Comparison of ENCODE assay signal across 6 cellular contexts in the genomic region with DNA sequence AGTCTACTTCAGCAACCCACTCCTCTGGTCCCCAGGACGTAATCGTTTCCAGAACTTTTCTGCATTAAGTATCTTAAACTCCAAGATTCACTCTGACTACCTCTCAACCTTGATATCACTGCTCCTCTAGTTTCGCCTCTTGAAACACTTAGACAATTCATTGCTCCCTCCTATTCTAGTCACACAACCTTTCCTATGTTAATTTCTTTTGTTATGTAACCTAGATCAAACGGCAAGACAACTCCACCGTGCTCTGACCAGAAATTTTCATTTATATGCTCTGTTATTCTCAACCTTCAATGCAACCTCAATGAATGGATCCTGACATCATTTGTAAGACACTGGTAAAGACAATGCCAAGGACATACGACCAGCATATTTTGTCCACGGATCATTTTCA.
"Had no signal": no experiment of that assay in that cellular context is flagged by ENCODE, and none has a peak within 500 bp of the region (broad histone marks: within the 10 kb centered on the region; RNA-seq: fewer than 3 reads in every experiment).

No MANE protein-coding gene starts in this region.

- H3K4me3 ChIP-seq: GM23248, K562 had no signal

- DNase-seq: GM23248, H7, HCEC 1CT, IMR-90 had no signal

- ATAC-seq: K562 had no signal

- H2AFZ ChIP-seq: GM23248 had no signal

- H3K9ac ChIP-seq: GM23248 had no signal

- H3K27ac ChIP-seq: GM23248 had no signal

- FAIRE-seq: HTR-8/SVneo, K562 had no signal
